ENCODE assay signal across 8 cellular contexts in the genomic region with DNA sequence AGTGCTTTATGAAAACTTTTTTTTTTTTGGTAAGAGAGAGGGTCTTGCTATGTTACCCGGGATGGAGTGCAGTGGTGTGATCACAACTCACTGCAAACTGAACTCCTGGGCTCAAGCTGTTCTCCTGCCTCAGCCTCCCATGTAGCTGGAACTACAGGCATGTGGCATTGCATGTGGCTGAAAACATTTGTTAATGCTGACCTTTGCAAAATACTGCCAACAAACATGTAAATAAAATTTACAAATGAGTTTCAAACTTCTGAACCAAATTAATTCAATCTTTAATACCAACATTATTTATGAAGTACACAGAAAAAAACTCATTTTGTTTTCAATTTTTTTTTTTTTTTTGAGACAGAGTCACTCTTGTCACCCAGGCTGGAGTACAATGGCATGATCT.
"Had no signal": no experiment of that assay in that cellular context is flagged by ENCODE, and none has a peak within 500 bp of the region (broad histone marks: within the 10 kb centered on the region; RNA-seq: fewer than 3 reads in every experiment).

No MANE protein-coding gene starts in this region.

- H2AFZ ChIP-seq: GM23338 had no signal

- DNase-seq: H7, HFFc6, Kasumi-1, KG1 had no signal

- H3K9me3 Mint-ChIP-seq: GM23338, HFFc6 had no signal

- H3K4me3 Mint-ChIP-seq: GM23338, HFFc6, IgD-negative memory B cell had no signal

- H3K4me3 ChIP-seq: GM23338 had no signal

- H3K27ac Mint-ChIP-seq: GM23338, HFFc6 had no signal

- H3K4me2 ChIP-seq: GM23338 had no signal

- ATAC-seq: GM23338, HCT116 had no signal

- H3K4me1 Mint-ChIP-seq: GM23338 had no signal

- H3K27ac ChIP-seq: HL-60 had no signal

- H3K27me3 Mint-ChIP-seq: IgD-negative memory B cell had no signal
